Comparison of ENCODE assay signal across 1 cellular context in genomic region chr22:18976197-18976751, GRCh38.
A peak's percentile ranks its signal among the peaks of the same experiment; 100 is the strongest.
TF ChIP-seq lines count a peak whose summit lies in the region.

No MANE protein-coding gene starts in this region.

TF ChIP-seq in K562, 482 proteins besides CTCF, POLR2A, EP300 and RAD21 (continued from another document):
- TF ChIP-seq, protein P1, sequence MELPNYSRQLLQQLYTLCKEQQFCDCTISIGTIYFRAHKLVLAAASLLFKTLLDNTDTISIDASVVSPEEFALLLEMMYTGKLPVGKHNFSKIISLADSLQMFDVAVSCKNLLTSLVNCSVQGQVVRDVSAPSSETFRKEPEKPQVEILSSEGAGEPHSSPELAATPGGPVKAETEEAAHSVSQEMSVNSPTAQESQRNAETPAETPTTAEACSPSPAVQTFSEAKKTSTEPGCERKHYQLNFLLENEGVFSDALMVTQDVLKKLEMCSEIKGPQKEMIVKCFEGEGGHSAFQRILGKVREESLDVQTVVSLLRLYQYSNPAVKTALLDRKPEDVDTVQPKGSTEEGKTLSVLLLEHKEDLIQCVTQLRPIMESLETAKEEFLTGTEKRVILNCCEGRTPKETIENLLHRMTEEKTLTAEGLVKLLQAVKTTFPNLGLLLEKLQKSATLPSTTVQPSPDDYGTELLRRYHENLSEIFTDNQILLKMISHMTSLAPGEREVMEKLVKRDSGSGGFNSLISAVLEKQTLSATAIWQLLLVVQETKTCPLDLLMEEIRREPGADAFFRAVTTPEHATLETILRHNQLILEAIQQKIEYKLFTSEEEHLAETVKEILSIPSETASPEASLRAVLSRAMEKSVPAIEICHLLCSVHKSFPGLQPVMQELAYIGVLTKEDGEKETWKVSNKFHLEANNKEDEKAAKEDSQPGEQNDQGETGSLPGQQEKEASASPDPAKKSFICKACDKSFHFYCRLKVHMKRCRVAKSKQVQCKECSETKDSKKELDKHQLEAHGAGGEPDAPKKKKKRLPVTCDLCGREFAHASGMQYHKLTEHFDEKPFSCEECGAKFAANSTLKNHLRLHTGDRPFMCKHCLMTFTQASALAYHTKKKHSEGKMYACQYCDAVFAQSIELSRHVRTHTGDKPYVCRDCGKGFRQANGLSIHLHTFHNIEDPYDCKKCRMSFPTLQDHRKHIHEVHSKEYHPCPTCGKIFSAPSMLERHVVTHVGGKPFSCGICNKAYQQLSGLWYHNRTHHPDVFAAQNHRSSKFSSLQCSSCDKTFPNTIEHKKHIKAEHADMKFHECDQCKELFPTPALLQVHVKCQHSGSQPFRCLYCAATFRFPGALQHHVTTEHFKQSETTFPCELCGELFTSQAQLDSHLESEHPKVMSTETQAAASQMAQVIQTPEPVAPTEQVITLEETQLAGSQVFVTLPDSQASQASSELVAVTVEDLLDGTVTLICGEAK (IDR thresholded peaks at IDR 0.05), result no peak
- TF ChIP-seq, protein P1 (CRISPR knock-in tag; IDR thresholded peaks at IDR 0.05), result peak; percentile 30; the same call in 1 of the 2 replicates
- TF ChIP-seq BRD4 (IDR thresholded peaks at IDR 0.05) (no peak), ZC3H4 (CRISPR knock-in tag; IDR thresholded peaks at IDR 0.05; ENCODE audit: borderline replicate concordance) (peak; percentile 68; the same call in 1 of the 2 replicates), E2F4 (CRISPR knock-in tag; IDR thresholded peaks at IDR 0.05; ENCODE audit: low read depth) (peak; percentile 9; the same call in 1 of the 2 replicates), PRPF4 (IDR thresholded peaks at IDR 0.05; ENCODE audit: insufficient read depth, low read depth, low read length, poor library complexity, severe bottlenecking) (no peak), CREB5 (CRISPR knock-in tag; IDR thresholded peaks at IDR 0.05) (no peak), MYBL2 (IDR thresholded peaks at IDR 0.05; ENCODE audit: low read depth) (no peak), MYBL2 (CRISPR knock-in tag; IDR thresholded peaks at IDR 0.05; ENCODE audit: borderline replicate concordance) (0 out of 2 replicates have a peak, but pooled peaks have one; percentile 74)
- TF ChIP-seq, protein P2, sequence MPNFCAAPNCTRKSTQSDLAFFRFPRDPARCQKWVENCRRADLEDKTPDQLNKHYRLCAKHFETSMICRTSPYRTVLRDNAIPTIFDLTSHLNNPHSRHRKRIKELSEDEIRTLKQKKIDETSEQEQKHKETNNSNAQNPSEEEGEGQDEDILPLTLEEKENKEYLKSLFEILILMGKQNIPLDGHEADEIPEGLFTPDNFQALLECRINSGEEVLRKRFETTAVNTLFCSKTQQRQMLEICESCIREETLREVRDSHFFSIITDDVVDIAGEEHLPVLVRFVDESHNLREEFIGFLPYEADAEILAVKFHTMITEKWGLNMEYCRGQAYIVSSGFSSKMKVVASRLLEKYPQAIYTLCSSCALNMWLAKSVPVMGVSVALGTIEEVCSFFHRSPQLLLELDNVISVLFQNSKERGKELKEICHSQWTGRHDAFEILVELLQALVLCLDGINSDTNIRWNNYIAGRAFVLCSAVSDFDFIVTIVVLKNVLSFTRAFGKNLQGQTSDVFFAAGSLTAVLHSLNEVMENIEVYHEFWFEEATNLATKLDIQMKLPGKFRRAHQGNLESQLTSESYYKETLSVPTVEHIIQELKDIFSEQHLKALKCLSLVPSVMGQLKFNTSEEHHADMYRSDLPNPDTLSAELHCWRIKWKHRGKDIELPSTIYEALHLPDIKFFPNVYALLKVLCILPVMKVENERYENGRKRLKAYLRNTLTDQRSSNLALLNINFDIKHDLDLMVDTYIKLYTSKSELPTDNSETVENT (CRISPR knock-in tag; IDR thresholded peaks at IDR 0.05), result 0 out of 2 replicates have a peak, but pooled peaks have one; percentile 41
